ENCODE assay signal across 16 cellular contexts in genomic region chr3:124648551-124648950, GRCh38.
"Had no signal": no experiment of that assay in that cellular context is flagged by ENCODE, and none has a peak within 500 bp of the region (broad histone marks: within the 10 kb centered on the region; RNA-seq: fewer than 3 reads in every experiment).

No MANE protein-coding gene starts in this region.

- DNase-seq: activated CD4-positive, alpha-beta memory T cell treated with anti-CD3 and anti-CD28 coated beads, Interleukin-2, amount 10 ng/mL, durations not matched to agents 7 days and 5 days; activated naive CD4-positive, alpha-beta T cell; aorta; dorsolateral prefrontal cortex; esophagus squamous epithelium; foreskin fibroblast; head of caudate nucleus; left ventricle myocardium superior; mesenchymal stem cell; psoas muscle; right lobe of liver; trophoblast cell had no signal

- H3K36me3 Mint-ChIP-seq: stimulated activated effector memory CD8-positive, alpha-beta T cell treated with anti-CD3 and anti-CD28 coated beads, Interleukin-12 subunit alpha, Interleukin-12 subunit beta, amount 100 ng/mL, for 72 hours had no signal

- ATAC-seq: left ventricle myocardium superior; psoas muscle; right lobe of liver; stimulated activated effector memory CD8-positive, alpha-beta T cell treated with anti-CD3 and anti-CD28 coated beads, Interleukin-12 subunit alpha, Interleukin-12 subunit beta, amount 100 ng/mL, for 72 hours had no signal

- H3K4me3 Mint-ChIP-seq: activated CD4-positive, alpha-beta memory T cell treated with anti-CD3 and anti-CD28 coated beads, Interleukin-2, amount 10 ng/mL, durations not matched to agents 7 days and 5 days; nephron; stimulated activated effector memory CD8-positive, alpha-beta T cell treated with anti-CD3 and anti-CD28 coated beads, Interleukin-12 subunit alpha, Interleukin-12 subunit beta, amount 100 ng/mL, for 72 hours; T-helper 2 cell treated with Interferon-gamma antibody and Interleukin-4, amounts not matched to agents 5 μg/mL and 100 μg/mL, for 36 hours had no signal

- H3K36me3 ChIP-seq: breast epithelium, right lobe of liver had no signal

- H3K9me3 Mint-ChIP-seq: activated CD4-positive, alpha-beta memory T cell treated with anti-CD3 and anti-CD28 coated beads, Interleukin-2, amount 10 ng/mL, durations not matched to agents 7 days and 5 days; nephron; stimulated activated effector memory CD8-positive, alpha-beta T cell treated with anti-CD3 and anti-CD28 coated beads, Interleukin-12 subunit alpha, Interleukin-12 subunit beta, amount 100 ng/mL, for 72 hours; T-helper 2 cell treated with Interferon-gamma antibody and Interleukin-4, amounts not matched to agents 5 μg/mL and 100 μg/mL, for 36 hours had no signal

- H3K9me3 ChIP-seq: breast epithelium, esophagus squamous epithelium, psoas muscle, right lobe of liver had no signal

- H3K4me1 ChIP-seq: breast epithelium, esophagus squamous epithelium had no signal

- H3K27ac ChIP-seq: breast epithelium, dorsolateral prefrontal cortex, esophagus squamous epithelium, psoas muscle, right lobe of liver had no signal

- H3K4me1 Mint-ChIP-seq: stimulated activated effector memory CD8-positive, alpha-beta T cell treated with anti-CD3 and anti-CD28 coated beads, Interleukin-12 subunit alpha, Interleukin-12 subunit beta, amount 100 ng/mL, for 72 hours had no signal

- H3K27me3 ChIP-seq: breast epithelium, dorsolateral prefrontal cortex, esophagus squamous epithelium, right lobe of liver had no signal

- H3K4me3 ChIP-seq: breast epithelium, dorsolateral prefrontal cortex, esophagus squamous epithelium, psoas muscle, right lobe of liver had no signal

- H3K27ac Mint-ChIP-seq: activated CD4-positive, alpha-beta memory T cell treated with anti-CD3 and anti-CD28 coated beads, Interleukin-2, amount 10 ng/mL, durations not matched to agents 7 days and 5 days; nephron; stimulated activated effector memory CD8-positive, alpha-beta T cell treated with anti-CD3 and anti-CD28 coated beads, Interleukin-12 subunit alpha, Interleukin-12 subunit beta, amount 100 ng/mL, for 72 hours; T-helper 2 cell treated with Interferon-gamma antibody and Interleukin-4, amounts not matched to agents 5 μg/mL and 100 μg/mL, for 36 hours had no signal
